Comparison of ENCODE assay signal across 1 cellular context in the genomic region with DNA sequence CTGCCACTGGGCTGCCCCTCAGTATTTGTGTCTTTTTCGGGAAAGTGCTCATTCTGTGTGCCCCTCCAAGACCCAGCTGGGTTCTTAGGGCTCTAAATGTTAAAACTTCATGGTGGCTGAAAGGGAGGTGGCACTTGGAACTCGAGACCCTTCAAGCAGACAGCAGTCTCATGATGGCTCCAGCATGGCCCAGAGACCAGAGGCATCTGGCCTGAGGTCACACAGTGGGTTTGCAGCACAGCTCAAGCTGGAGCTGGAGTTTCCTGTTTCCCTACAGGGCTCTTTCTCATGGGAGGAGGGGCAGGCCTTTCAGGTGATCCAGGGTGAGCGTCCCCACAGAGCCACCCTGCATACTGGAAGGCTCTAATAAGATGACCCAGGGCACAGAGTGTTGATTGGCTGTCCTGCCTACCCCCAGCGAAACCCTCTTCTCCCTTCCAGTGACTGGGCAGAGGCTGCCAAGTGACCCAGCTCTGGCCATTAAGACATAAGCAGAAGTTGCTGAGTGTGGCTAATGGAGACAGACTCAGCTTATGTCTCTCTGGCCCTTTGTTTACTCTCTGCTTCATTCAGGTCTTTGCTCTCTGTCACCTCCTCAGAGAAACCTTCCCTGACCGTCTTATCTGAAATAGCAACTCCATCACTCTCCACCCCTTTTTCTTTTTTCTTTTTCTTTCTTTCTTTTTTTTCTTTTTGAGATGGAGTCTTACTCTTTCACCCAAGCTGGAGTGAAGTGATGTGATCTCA.
TF ChIP-seq lines count a peak whose summit lies in the region.

No MANE protein-coding gene starts in this region.

TF ChIP-seq in WTC11, 78 proteins besides CTCF, POLR2A, EP300 and RAD21 (continued from another document):
- TF ChIP-seq, protein P1, sequence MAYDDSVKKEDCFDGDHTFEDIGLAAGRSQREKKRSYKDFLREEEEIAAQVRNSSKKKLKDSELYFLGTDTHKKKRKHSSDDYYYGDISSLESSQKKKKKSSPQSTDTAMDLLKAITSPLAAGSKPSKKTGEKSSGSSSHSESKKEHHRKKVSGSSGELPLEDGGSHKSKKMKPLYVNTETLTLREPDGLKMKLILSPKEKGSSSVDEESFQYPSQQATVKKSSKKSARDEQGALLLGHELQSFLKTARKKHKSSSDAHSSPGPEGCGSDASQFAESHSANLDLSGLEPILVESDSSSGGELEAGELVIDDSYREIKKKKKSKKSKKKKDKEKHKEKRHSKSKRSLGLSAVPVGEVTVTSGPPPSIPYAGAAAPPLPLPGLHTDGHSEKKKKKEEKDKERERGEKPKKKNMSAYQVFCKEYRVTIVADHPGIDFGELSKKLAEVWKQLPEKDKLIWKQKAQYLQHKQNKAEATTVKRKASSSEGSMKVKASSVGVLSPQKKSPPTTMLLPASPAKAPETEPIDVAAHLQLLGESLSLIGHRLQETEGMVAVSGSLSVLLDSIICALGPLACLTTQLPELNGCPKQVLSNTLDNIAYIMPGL (CRISPR knock-in tag; IDR thresholded peaks at IDR 0.05) = no peak
- TF ChIP-seq ZNF232 (CRISPR knock-in tag; IDR thresholded peaks at IDR 0.05) = no peak
TF ChIP-seq in WTC11: peak in this region for 0.
